In genomic region chr10:102449321-102450123, GRCh38 we compare ENCODE assay signal across 8 cellular contexts. TPM values are rescaled to one million over a fixed set of nuclear protein-coding genes. Genes with fewer than 3 reads are reported as not detected.
DNase-seq lines count a peak whose midpoint lies in the region; ATAC-seq and TF ChIP-seq lines count a peak whose summit lies in the region.

No MANE protein-coding gene starts in this region.

- WGBS in lower leg skin, 2 donors, result 10 to 12% methylated on average over 30 of the region's 30 CpGs

- no peak for TF ChIP-seq POLR2A in lower leg skin (IDR thresholded peaks at IDR 0.05)

- no peaks in the 10 kb centered on the region for H3K36me3 Mint-ChIP-seq in chondrocyte (ENCODE audit: low read depth)

- H3K4me3 Mint-ChIP-seq in chondrocyte (ENCODE audit: unreplicated experiment), result peak overlapping the region; percentile 85

- peak overlapping the region; percentile 64 for H3K27ac Mint-ChIP-seq in chondrocyte (ENCODE audit: unreplicated experiment)

- intact Hi-C loops in lower leg skin (cut with DNase I; ENCODE audit: low total_unique reads), result no loop called here

- peak overlapping the region; percentile 79 for H3K4me3 ChIP-seq in lower leg skin (ENCODE audit: low read depth, poor library complexity, severe bottlenecking)

- H3K27me3 Mint-ChIP-seq in chondrocyte (ENCODE audit: low read depth), result no peaks in the 10 kb centered on the region

- TF ChIP-seq CTCF in GM13976 (IDR thresholded peaks at IDR 0.05; ENCODE audit: borderline replicate concordance, control extremely low read depth, extremely low read depth, insufficient read depth, missing control alignments), result no peak
- no peak for TF ChIP-seq CTCF in chondrocyte (IDR thresholded peaks at IDR 0.05)
- TF ChIP-seq CTCF in lower leg skin (IDR thresholded peaks at IDR 0.05), result no peak

- in situ Hi-C loops in GM13976 (cut with MboI; ENCODE audit: low sequenced_read_pairs, unreplicated experiment), result no loop called here

- no peaks in the 10 kb centered on the region for H3K9me3 Mint-ChIP-seq in chondrocyte (ENCODE audit: low read depth)

- peak; percentile 78 for DNase-seq in GM13976 (ENCODE audit: low spot score)
- DNase-seq in NCI-H2196 treated with DMSO at 0.1 percent for 48 hours (lab: John Stamatoyannopoulos, UW; ENCODE audit: unreplicated experiment), result peak; percentile 22
- DNase-seq in activated CD4-positive, alpha-beta T cell treated with anti-CD3 and anti-CD28 coated beads for 24 hours (ENCODE audit: low read depth in 2 of 2), result peak; percentile 67 to 76
- DNase-seq in chondrocyte (ENCODE audit: low spot score), result no peak
- DNase-seq in lower leg skin (ENCODE audit: low spot score in 2 of 2), result peak; percentile 78 to 92
- DNase-seq in stimulated activated CD4-positive, alpha-beta T cell treated with anti-CD3 and anti-CD28 coated beads, TNF-alpha, amount 100 ng/mL, for 48 hours (ENCODE audit: low read depth in 3 of 3), result peak; percentile 62 to 83 (median 80)
- no peak for DNase-seq in HuH-7.5 (ENCODE audit: low spot score)

- peak; percentile 43 for ATAC-seq in HG02973 (IDR thresholded peaks at IDR 0.05; ENCODE audit: unreplicated experiment)

- H3K4me1 Mint-ChIP-seq in chondrocyte (ENCODE audit: low read depth), result peaks cover 26% of the 10 kb centered on the region

RNA-seq across cellular contexts. Expression of gene C10orf95, which starts 1.8 kb away (rescaled TPM):
- not detected in 3 replicates for total RNA-seq in chondrocyte
- 10 to 100 TPM in 3 of 4 donors, 1 to 10 TPM in 1; 7.6 to 17.3 (median 11.5) TPM for total RNA-seq in lower leg skin

RNA-seq across cellular contexts. Expression of gene CUEDC2, which starts 17.1 kb away (rescaled TPM):
- total RNA-seq in chondrocyte, result 55.1 to 64.3 TPM (median 57.7 TPM) in 3 replicates
- 10 to 100 TPM; 30.3 to 51.2 (median 32.7) TPM for total RNA-seq in lower leg skin

RNA-seq across cellular contexts. Expression of gene FBXL15, which starts 28.9 kb away (rescaled TPM):
- total RNA-seq in chondrocyte (8.8 to 10.1 TPM (median 9.0 TPM) in 3 replicates), lower leg skin (10 to 100 TPM; 18.2 to 25.3 (median 19.1) TPM)

RNA-seq across cellular contexts. Expression of gene PSD, which starts 30.9 kb away (rescaled TPM):
- 3.0 to 4.0 TPM (median 4.0 TPM) in 3 replicates for total RNA-seq in chondrocyte
- 1 to 10 TPM in 3 of 4 donors, under 1 TPM in 1; 0.56 to 4.5 (median 2.1) TPM for total RNA-seq in lower leg skin

RNA-seq across cellular contexts. Expression of gene ACTR1A, which starts 53.0 kb away (rescaled TPM):
- total RNA-seq in chondrocyte, result 128 to 137 TPM (median 128 TPM) in 3 replicates
- total RNA-seq in lower leg skin, result 100 to 1,000 TPM in 2 of 4 donors, 10 to 100 TPM in 2; 77.7 to 131 (median 106) TPM

Comparison
In these comparisons a context has a peak if more than half of its experiments do, and no peak if none do; other contexts are left out.
1. DNase-seq: peak in GM13976 (single experiment), NCI-H2196 treated with DMSO at 0.1 percent for 48 hours (single experiment), activated CD4-positive, alpha-beta T cell treated with anti-CD3 and anti-CD28 coated beads for 24 hours (2 of 2), lower leg skin (2 of 2) and stimulated activated CD4-positive, alpha-beta T cell treated with anti-CD3 and anti-CD28 coated beads, TNF-alpha, amount 100 ng/mL, for 48 hours (3 of 3); none in chondrocyte (single experiment) and HuH-7.5 (single experiment).